Comparison of ENCODE assay signal across 15 cellular contexts in the genomic region with DNA sequence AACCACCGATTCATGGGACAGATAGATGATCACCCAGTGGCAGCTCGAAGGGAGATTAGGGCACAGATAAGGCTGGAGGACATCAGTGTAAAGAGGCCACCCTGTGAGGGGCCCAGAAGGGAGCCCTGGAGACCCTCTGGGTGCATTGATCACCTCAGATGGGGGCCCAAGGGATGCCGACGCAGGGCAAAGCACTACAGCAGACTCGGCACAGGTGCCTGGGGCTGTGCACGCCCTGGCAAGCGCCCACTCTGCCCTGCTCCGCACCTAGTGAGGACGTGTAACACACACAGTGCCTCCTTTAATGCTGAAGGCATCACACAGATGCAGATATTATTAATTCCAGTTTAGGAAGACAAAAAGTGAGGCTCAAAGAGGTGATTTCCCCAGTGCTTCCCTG. TPM values are rescaled to one million over a fixed set of nuclear protein-coding genes. Genes with fewer than 3 reads are reported as not detected.
DNase-seq lines count a peak whose midpoint lies in the region; ATAC-seq and TF ChIP-seq lines count a peak whose summit lies in the region.
"Had no signal": no experiment of that assay in that cellular context is flagged by ENCODE, and none has a peak within 500 bp of the region (broad histone marks: within the 10 kb centered on the region; RNA-seq: fewer than 3 reads in every experiment).

No MANE protein-coding gene starts in this region.

- TF ChIP-seq CTCF in neutrophil (IDR thresholded peaks at IDR 0.05) (no peak), foreskin fibroblast (IDR thresholded peaks at IDR 0.05; ENCODE audit: low read depth, low read length) (no peak)

- H3K4me3 ChIP-seq in neutrophil (ENCODE audit: low read depth in 1 of 2, low read length in 1 of 2) (no peak overlapping the region), foreskin fibroblast (ENCODE audit: low read depth in 1 of 2, low read length in 2 of 2) (no peak overlapping the region)
- H3K4me3 ChIP-seq: HAP-1, mucosa of descending colon had no signal

- peaks cover 70% of the 10 kb centered on the region for H3K4me1 Mint-ChIP-seq in T-helper 1 cell treated with Interleukin-12 subunit alpha and Interleukin-12 subunit beta and Interleukin-4 antibody, amounts not matched to agents 30 μg/mL and 1 μg/mL, for 36 hours (ENCODE audit: low read depth)
- H3K4me1 Mint-ChIP-seq in IgD-negative memory B cell = peaks cover 43 to 52% (median 50%) of the 10 kb centered on the region in 3 donors
- H3K4me1 Mint-ChIP-seq in central memory CD8-positive, alpha-beta T cell = peaks cover 83% of the 10 kb centered on the region

- no peak for DNase-seq in T-helper 1 cell
- DNase-seq in central memory CD8-positive, alpha-beta T cell (ENCODE audit: low spot score in 2 of 2) = no peak
- no peak for DNase-seq in foreskin fibroblast
- DNase-seq: islet precursor cell; mucosa of descending colon; NCI-H510A; stimulated activated CD4-positive, alpha-beta T cell treated with anti-CD3 and anti-CD28 coated beads, Interleukin-2, amount 100 ng/mL, for 24 hours had no signal

- no peak for ATAC-seq in central memory CD8-positive, alpha-beta T cell (replicated peaks; ENCODE audit: extremely low read depth, poor library complexity, severe bottlenecking)
- ATAC-seq in GM21529 (IDR thresholded peaks at IDR 0.05; ENCODE audit: unreplicated experiment) (no peak), HG02852 (IDR thresholded peaks at IDR 0.05; ENCODE audit: unreplicated experiment) (no peak)
- ATAC-seq: mucosa of descending colon had no signal

- no peaks in the 10 kb centered on the region for H3K9me3 Mint-ChIP-seq in T-helper 1 cell treated with Interleukin-12 subunit alpha and Interleukin-12 subunit beta and Interleukin-4 antibody, amounts not matched to agents 30 μg/mL and 1 μg/mL, for 36 hours
- no peaks in the 10 kb centered on the region for H3K9me3 Mint-ChIP-seq in IgD-negative memory B cell
- no peaks in the 10 kb centered on the region for H3K9me3 Mint-ChIP-seq in central memory CD8-positive, alpha-beta T cell

- peak overlapping the region; percentile 29 for H3K27ac Mint-ChIP-seq in T-helper 1 cell treated with Interleukin-12 subunit alpha and Interleukin-12 subunit beta and Interleukin-4 antibody, amounts not matched to agents 30 μg/mL and 1 μg/mL, for 36 hours
- H3K27ac Mint-ChIP-seq in IgD-negative memory B cell = peak overlapping the region in 2 of 3 donors; percentile 88 to 92
- peak overlapping the region; percentile 98 for H3K27ac Mint-ChIP-seq in central memory CD8-positive, alpha-beta T cell (ENCODE audit: low read depth)

- H3K4me3 Mint-ChIP-seq in T-helper 1 cell treated with Interleukin-12 subunit alpha and Interleukin-12 subunit beta and Interleukin-4 antibody, amounts not matched to agents 30 μg/mL and 1 μg/mL, for 36 hours = no peak overlapping the region
- H3K4me3 Mint-ChIP-seq in IgD-negative memory B cell = no peak overlapping the region
- no peak overlapping the region for H3K4me3 Mint-ChIP-seq in central memory CD8-positive, alpha-beta T cell

- peaks cover 40% of the 10 kb centered on the region for H3K36me3 Mint-ChIP-seq in T-helper 1 cell treated with Interleukin-12 subunit alpha and Interleukin-12 subunit beta and Interleukin-4 antibody, amounts not matched to agents 30 μg/mL and 1 μg/mL, for 36 hours (ENCODE audit: low read depth)
- peaks cover 6% of the 10 kb centered on the region for H3K36me3 Mint-ChIP-seq in IgD-negative memory B cell
- H3K36me3 Mint-ChIP-seq in central memory CD8-positive, alpha-beta T cell (ENCODE audit: insufficient read depth) = peaks cover 22% of the 10 kb centered on the region

- no peaks in the 10 kb centered on the region for H3K27me3 Mint-ChIP-seq in T-helper 1 cell treated with Interleukin-12 subunit alpha and Interleukin-12 subunit beta and Interleukin-4 antibody, amounts not matched to agents 30 μg/mL and 1 μg/mL, for 36 hours (ENCODE audit: low read depth)
- no peaks in the 10 kb centered on the region for H3K27me3 Mint-ChIP-seq in IgD-negative memory B cell
- H3K27me3 Mint-ChIP-seq in central memory CD8-positive, alpha-beta T cell = no peaks in the 10 kb centered on the region

- peaks cover 41 to 50% of the 10 kb centered on the region in 2 experiments for H3K4me1 ChIP-seq in neutrophil (ENCODE audit: control insufficient read depth in 1 of 2, insufficient read depth in 1 of 2, low read depth in 1 of 2, low read length in 1 of 2)
- H3K4me1 ChIP-seq: HAP-1 had no signal

- H3K27me3 ChIP-seq in neutrophil = no peaks in the 10 kb centered on the region
- H3K27me3 ChIP-seq: breast epithelium had no signal

- H3K36me3 ChIP-seq in neutrophil = no peaks in the 10 kb centered on the region
- H3K36me3 ChIP-seq: breast epithelium, HAP-1 had no signal

- peak overlapping the region; percentile 47 for H3K27ac ChIP-seq in neutrophil
- H3K27ac ChIP-seq: 22Rv1 had no signal

- H3K9me3 ChIP-seq in neutrophil = no peaks in the 10 kb centered on the region
- H3K9me3 ChIP-seq: breast epithelium, HAP-1, mucosa of descending colon had no signal

RNA-seq across cellular contexts. Expression of gene GYPC, which starts 9.5 kb away (rescaled TPM):
- polyA plus RNA-seq in IgD-negative memory B cell = 111 TPM

Comparison
In these comparisons a context has a peak if more than half of its experiments do, and no peak if none do; other contexts are left out.
1. H3K27ac Mint-ChIP-seq: peak in every context shown above with its lines; median percentile 98 in central memory CD8-positive, alpha-beta T cell; 90 in IgD-negative memory B cell; 29 in T-helper 1 cell treated with Interleukin-12 subunit alpha and Interleukin-12 subunit beta and Interleukin-4 antibody, amounts not matched to agents 30 μg/mL and 1 μg/mL, for 36 hours.